14 cellular contexts compared by ENCODE assay signal in the genomic region with DNA sequence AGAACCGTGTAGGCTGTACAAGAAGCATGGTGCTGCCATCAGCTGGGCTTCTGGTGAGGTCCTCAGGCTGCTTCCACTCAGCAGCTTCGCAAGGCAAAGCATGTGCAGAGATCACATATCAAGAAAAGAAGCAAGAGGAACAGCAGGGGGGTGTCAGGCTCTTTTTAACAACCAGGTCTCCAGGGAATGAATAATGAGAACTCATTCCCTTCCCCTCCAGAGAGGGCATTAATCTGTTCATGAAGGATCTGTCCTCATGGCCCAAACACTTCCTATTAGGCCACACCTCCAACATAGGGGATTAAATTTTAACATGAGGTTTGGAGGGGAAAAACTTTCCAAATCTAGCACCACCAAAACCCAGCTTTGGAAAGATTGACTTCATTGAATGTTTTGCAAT.
"Had no signal": no experiment of that assay in that cellular context is flagged by ENCODE, and none has a peak within 500 bp of the region (broad histone marks: within the 10 kb centered on the region; RNA-seq: fewer than 3 reads in every experiment).

No MANE protein-coding gene starts in this region.

- H3K36me3 ChIP-seq: colonic mucosa, uterus had no signal

- DNase-seq: activated CD4-positive, alpha-beta memory T cell treated with anti-CD3 and anti-CD28 coated beads for 36 hours; activated naive CD4-positive, alpha-beta T cell treated with anti-CD3 and anti-CD28 coated beads for 36 hours; colonic mucosa; endodermal cell; foreskin fibroblast; nephron progenitor cell; occipital lobe; stimulated activated naive CD4-positive, alpha-beta T cell; substantia nigra; tibial artery; uterus had no signal

- H3K9me3 ChIP-seq: ascending aorta, colonic mucosa, tibial artery, uterus had no signal

- H3K4me3 ChIP-seq: ascending aorta, colonic mucosa, hepatocyte, tibial artery, uterus had no signal

- H3K27ac ChIP-seq: ascending aorta, colonic mucosa, epithelial cell of prostate, hepatocyte, tibial artery, uterus had no signal

- H3K27me3 ChIP-seq: ascending aorta, colonic mucosa, hepatocyte, tibial artery, uterus had no signal

- H3K4me1 ChIP-seq: ascending aorta, colonic mucosa, tibial artery, uterus had no signal
